In the genomic region with DNA sequence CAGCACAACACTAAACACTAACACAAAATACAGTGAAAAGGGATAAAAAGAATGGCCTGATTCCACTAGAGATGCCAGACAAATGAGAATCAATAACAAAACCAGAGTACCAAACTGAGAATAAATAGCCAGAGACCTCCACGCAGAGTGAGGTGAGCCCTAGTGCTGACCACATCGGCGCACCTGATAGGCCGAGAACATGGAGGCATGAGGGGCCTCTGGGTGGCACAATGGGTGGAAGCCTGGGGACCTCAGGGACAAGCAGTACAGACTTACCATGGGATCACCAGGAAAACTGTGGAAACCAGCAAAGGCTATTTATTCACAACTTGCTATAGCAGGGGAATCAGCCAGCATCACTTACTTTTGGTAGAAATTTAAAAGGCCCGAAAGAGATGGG, we compare ENCODE assay signal across 12 cellular contexts. TPM values are rescaled to one million over a fixed set of nuclear protein-coding genes. Genes with fewer than 3 reads are reported as not detected.
DNase-seq lines count a peak whose midpoint lies in the region; ATAC-seq and TF ChIP-seq lines count a peak whose summit lies in the region.
"Had no signal": no experiment of that assay in that cellular context is flagged by ENCODE, and none has a peak within 500 bp of the region (broad histone marks: within the 10 kb centered on the region; RNA-seq: fewer than 3 reads in every experiment).

No MANE protein-coding gene starts in this region.

- intact Hi-C loops in Caco-2 (cut with micrococcal nuclease; ENCODE audit: unreplicated experiment), result no loop called here
- intact Hi-C loops in activated T-helper 2 cell treated with anti-CD3 and anti-CD28 coated beads, Interferon-gamma antibody, Interleukin-2, Interleukin-4, amounts not matched to agents 10 μg/mL and 5 μg/mL and 100 μg/mL, durations not matched to agents 14 hours and 24 hours and 36 hours (cut with micrococcal nuclease), result loop anchor here (5.0 kb wide), 2 partner anchors 271 to 499 kb away; partner anchors contain the start of genes HNRNPF and ZNF33B
- intact Hi-C loops in naive thymus-derived CD4-positive, alpha-beta T cell (cut with micrococcal nuclease), result loop anchor here in 1 of 2 donors (5.0 to 10.0 kb wide), 4 partner anchors 156 to 582 kb away; partner anchors contain the start of genes ZNF32 and ZNF33B
- intact Hi-C loops in left cardiac atrium (cut with DNase I), result no loop called here
- intact Hi-C loops in heart right ventricle (cut with DNase I), result no loop called here

- H3K9me3 ChIP-seq in Caco-2 (no peaks in the 10 kb centered on the region), heart right ventricle (no peaks in the 10 kb centered on the region)
- no peaks in the 10 kb centered on the region for H3K9me3 ChIP-seq in naive thymus-derived CD4-positive, alpha-beta T cell (ENCODE audit: control insufficient read depth in 2 of 3, low read length in 3 of 3)
- H3K9me3 ChIP-seq: esophagus muscularis mucosa, SJSA1 had no signal

- H3K36me3 Mint-ChIP-seq in Caco-2 (ENCODE audit: insufficient read depth, unreplicated experiment), result no peaks in the 10 kb centered on the region
- H3K36me3 Mint-ChIP-seq in activated T-helper 2 cell treated with anti-CD3 and anti-CD28 coated beads, Interferon-gamma antibody, Interleukin-2, Interleukin-4, amounts not matched to agents 10 μg/mL and 5 μg/mL and 100 μg/mL, durations not matched to agents 14 hours and 24 hours and 36 hours (ENCODE audit: low read depth), result peaks cover 25% of the 10 kb centered on the region
- peaks cover 0 to 22% (median 4%) of the 10 kb centered on the region in 5 donors for H3K36me3 Mint-ChIP-seq in naive thymus-derived CD4-positive, alpha-beta T cell

- H3K27me3 Mint-ChIP-seq in Caco-2 (ENCODE audit: insufficient read depth, unreplicated experiment), result peaks cover 7% of the 10 kb centered on the region
- no peaks in the 10 kb centered on the region for H3K27me3 Mint-ChIP-seq in activated T-helper 2 cell treated with anti-CD3 and anti-CD28 coated beads, Interferon-gamma antibody, Interleukin-2, Interleukin-4, amounts not matched to agents 10 μg/mL and 5 μg/mL and 100 μg/mL, durations not matched to agents 14 hours and 24 hours and 36 hours (ENCODE audit: low read depth)
- peaks cover 0 to 2% (median 0%) of the 10 kb centered on the region in 5 donors for H3K27me3 Mint-ChIP-seq in naive thymus-derived CD4-positive, alpha-beta T cell

- no peak overlapping the region for H3K27ac ChIP-seq in ACC112 (ENCODE audit: low read depth, low read length)
- H3K27ac ChIP-seq in naive thymus-derived CD4-positive, alpha-beta T cell (ENCODE audit: low read depth, low read length), result no peak overlapping the region
- no peak overlapping the region for H3K27ac ChIP-seq in heart right ventricle
- H3K27ac ChIP-seq: SJSA1 had no signal

- H3K27me3 ChIP-seq in ACC112 (ENCODE audit: insufficient read depth, low read length), result no peaks in the 10 kb centered on the region
- H3K27me3 ChIP-seq in Caco-2 (replicated peaks; ENCODE audit: control insufficient read depth, insufficient read depth, low read length), result peaks cover 2% of the 10 kb centered on the region
- H3K27me3 ChIP-seq in naive thymus-derived CD4-positive, alpha-beta T cell (ENCODE audit: control insufficient read depth in 2 of 2, insufficient read depth in 2 of 2, low read length in 2 of 2), result no peaks in the 10 kb centered on the region
- no peaks in the 10 kb centered on the region for H3K27me3 ChIP-seq in heart right ventricle
- H3K27me3 ChIP-seq: esophagus muscularis mucosa had no signal

- no peak for DNase-seq in Caco-2
- DNase-seq in activated T-helper 2 cell treated with anti-CD3 and anti-CD28 coated beads, Interferon-gamma antibody, Interleukin-2, Interleukin-4, amounts not matched to agents 10 μg/mL and 5 μg/mL and 100 μg/mL, durations not matched to agents 14 hours and 24 hours and 36 hours (ENCODE audit: low spot score), result no peak
- no peak for DNase-seq in naive thymus-derived CD4-positive, alpha-beta T cell
- no peak for DNase-seq in occipital lobe (lab: John Stamatoyannopoulos, UW)
- DNase-seq in left cardiac atrium, result no peak
- DNase-seq in heart right ventricle, result no peak
- DNase-seq: C1 segment of cervical spinal cord, WERI-Rb-1 had no signal

- CTCF ChIA-PET in Caco-2 (lab: Charles Lee), result no interaction called here
- CTCF ChIA-PET in naive thymus-derived CD4-positive, alpha-beta T cell (lab: Charles Lee), result no interaction called here

- peak overlapping the region; percentile 8 for H3K4me3 Mint-ChIP-seq in Caco-2 (ENCODE audit: unreplicated experiment)
- peak overlapping the region; percentile 96 for H3K4me3 Mint-ChIP-seq in activated T-helper 2 cell treated with anti-CD3 and anti-CD28 coated beads, Interferon-gamma antibody, Interleukin-2, Interleukin-4, amounts not matched to agents 10 μg/mL and 5 μg/mL and 100 μg/mL, durations not matched to agents 14 hours and 24 hours and 36 hours (ENCODE audit: low read depth)
- peak overlapping the region; percentile 45 to 98 (median 92) for H3K4me3 Mint-ChIP-seq in naive thymus-derived CD4-positive, alpha-beta T cell

- no peak for ATAC-seq in naive thymus-derived CD4-positive, alpha-beta T cell
- ATAC-seq in left cardiac atrium (no peak), HG03520 (IDR thresholded peaks at IDR 0.05; ENCODE audit: unreplicated experiment) (no peak), heart right ventricle (no peak)

- H3K27ac Mint-ChIP-seq in Caco-2 (ENCODE audit: unreplicated experiment), result no peak overlapping the region
- peak overlapping the region; percentile 30 for H3K27ac Mint-ChIP-seq in activated T-helper 2 cell treated with anti-CD3 and anti-CD28 coated beads, Interferon-gamma antibody, Interleukin-2, Interleukin-4, amounts not matched to agents 10 μg/mL and 5 μg/mL and 100 μg/mL, durations not matched to agents 14 hours and 24 hours and 36 hours
- peak overlapping the region; percentile 24 to 100 (median 67) for H3K27ac Mint-ChIP-seq in naive thymus-derived CD4-positive, alpha-beta T cell

- no TSS peak for BruUV-seq in Caco-2 (replicated peaks; lab: Mats Ljungman, UMichigan)

- H2AFZ ChIP-seq in ACC112 (ENCODE audit: low read length, unreplicated experiment), result no peak overlapping the region

- peaks cover 48% of the 10 kb centered on the region for H3K79me2 ChIP-seq in ACC112 (ENCODE audit: control insufficient read depth, insufficient read depth, low read length, unreplicated experiment)

- 97 to 99% methylated on average over 5 of the region's 5 CpGs for WGBS in heart right ventricle, 2 donors

- peak overlapping the region; percentile 99 for H3K4me3 ChIP-seq in ACC112 (ENCODE audit: low read depth, low read length)
- no peak overlapping the region for H3K4me3 ChIP-seq in Caco-2 (ENCODE audit: low read depth, low read length)
- H3K4me3 ChIP-seq in naive thymus-derived CD4-positive, alpha-beta T cell (ENCODE audit: low read length), result no peak overlapping the region
- H3K4me3 ChIP-seq in heart right ventricle, result peak overlapping the region in 1 of 10 donors; percentile 85

- TF ChIP-seq CTCF in Caco-2 (IDR thresholded peaks at IDR 0.05; ENCODE audit: insufficient read depth in 1 of 2, low read depth in 1 of 2, low read length in 1 of 2, severe bottlenecking in 1 of 2, unreplicated experiment in 1 of 2) (no peak), heart right ventricle (IDR thresholded peaks at IDR 0.05) (no peak)

- POLR2A ChIA-PET in Caco-2 (lab: Charles Lee), result no interaction called here
- POLR2A ChIA-PET in naive thymus-derived CD4-positive, alpha-beta T cell (lab: Charles Lee), result interaction anchor here (0.7 kb wide), 1 partner anchor 225 kb away, joined by 3 read pairs; no protein-coding TSS in a partner anchor

- H3K36me3 ChIP-seq in ACC112 (ENCODE audit: insufficient read depth, low read length) (no peaks in the 10 kb centered on the region), Caco-2 (ENCODE audit: control insufficient read depth, insufficient read depth, low read length) (no peaks in the 10 kb centered on the region), heart right ventricle (no peaks in the 10 kb centered on the region)
- H3K36me3 ChIP-seq in naive thymus-derived CD4-positive, alpha-beta T cell (ENCODE audit: control insufficient read depth in 2 of 3, insufficient read depth in 3 of 3, low read length in 3 of 3), result peaks cover 0 to 3% (median 0%) of the 10 kb centered on the region in 3 experiments
- H3K36me3 ChIP-seq: esophagus muscularis mucosa, WERI-Rb-1 had no signal

- H3K9me3 Mint-ChIP-seq in Caco-2 (ENCODE audit: unreplicated experiment), result no peaks in the 10 kb centered on the region
- H3K9me3 Mint-ChIP-seq in activated T-helper 2 cell treated with anti-CD3 and anti-CD28 coated beads, Interferon-gamma antibody, Interleukin-2, Interleukin-4, amounts not matched to agents 10 μg/mL and 5 μg/mL and 100 μg/mL, durations not matched to agents 14 hours and 24 hours and 36 hours, result no peaks in the 10 kb centered on the region
- no peaks in the 10 kb centered on the region for H3K9me3 Mint-ChIP-seq in naive thymus-derived CD4-positive, alpha-beta T cell

- H3K4me1 Mint-ChIP-seq in Caco-2 (ENCODE audit: low read depth, unreplicated experiment), result peaks cover 12% of the 10 kb centered on the region
- H3K4me1 Mint-ChIP-seq in activated T-helper 2 cell treated with anti-CD3 and anti-CD28 coated beads, Interferon-gamma antibody, Interleukin-2, Interleukin-4, amounts not matched to agents 10 μg/mL and 5 μg/mL and 100 μg/mL, durations not matched to agents 14 hours and 24 hours and 36 hours (ENCODE audit: low read depth), result peaks cover 51% of the 10 kb centered on the region
- H3K4me1 Mint-ChIP-seq in naive thymus-derived CD4-positive, alpha-beta T cell, result peaks cover 30 to 72% (median 42%) of the 10 kb centered on the region in 7 donors

- H3K4me1 ChIP-seq in ACC112 (ENCODE audit: control insufficient read depth, insufficient read depth, low read length, unreplicated experiment) (peaks cover 18% of the 10 kb centered on the region), Caco-2 (peaks cover 6% of the 10 kb centered on the region; the same call in 1 of the 2 replicates), heart right ventricle (peaks cover 3 to 49% (median 19%) of the 10 kb centered on the region in 9 donors)
- H3K4me1 ChIP-seq in naive thymus-derived CD4-positive, alpha-beta T cell (ENCODE audit: control insufficient read depth in 2 of 2, insufficient read depth in 2 of 2, low read length in 2 of 2), result peaks cover 16 to 20% of the 10 kb centered on the region in 2 donors

RNA-seq across cellular contexts. Expression of gene CSGALNACT2, which starts 1.8 kb away (rescaled TPM):
- 5.0 and 6.4 TPM in 2 replicates for total RNA-seq in Caco-2 (2022)
- total RNA-seq in activated T-helper 2 cell treated with anti-CD3 and anti-CD28 coated beads, Interferon-gamma antibody, Interleukin-2, Interleukin-4, amounts not matched to agents 10 μg/mL and 5 μg/mL and 100 μg/mL, durations not matched to agents 14 hours and 24 hours and 36 hours, result 25.2 and 25.6 TPM in 2 replicates
- total RNA-seq in naive thymus-derived CD4-positive, alpha-beta T cell, result 10 to 100 TPM; 47.3 to 57.5 (median 52.3) TPM
- 10 to 100 TPM; 19.0 to 23.0 TPM for polyA plus RNA-seq in naive thymus-derived CD4-positive, alpha-beta T cell
- total RNA-seq in occipital lobe, result 68.3 TPM
- total RNA-seq in left cardiac atrium, result 10 to 100 TPM; 12.0 to 17.0 TPM
- total RNA-seq in heart right ventricle, result 10 to 100 TPM in 3 of 10 donors, 1 to 10 TPM in 7; 7.0 to 12.9 (median 9.8) TPM
- 1 to 10 TPM; 4.6 to 7.1 TPM for polyA plus RNA-seq in heart right ventricle

RNA-seq across cellular contexts. Expression of gene RET, which starts 59.6 kb away (rescaled TPM):
- total RNA-seq in Caco-2 (2022) (not detected in 2 replicates), occipital lobe (0.94 TPM), left cardiac atrium (1 to 10 TPM in 1 of 2 donors, under 1 TPM in 1; 0.84 to 6.1 TPM), heart right ventricle (1 to 10 TPM in 8 of 10 donors, under 1 TPM in 2; 0.67 to 2.6 (median 1.2) TPM)
- 0.21 and 0.59 TPM in 2 replicates for total RNA-seq in activated T-helper 2 cell treated with anti-CD3 and anti-CD28 coated beads, Interferon-gamma antibody, Interleukin-2, Interleukin-4, amounts not matched to agents 10 μg/mL and 5 μg/mL and 100 μg/mL, durations not matched to agents 14 hours and 24 hours and 36 hours
- total RNA-seq in naive thymus-derived CD4-positive, alpha-beta T cell, result under 1 TPM in 3 of 5 experiments, not detected in 2; 0.13 to 0.44 (median 0.20) TPM
- not detected for polyA plus RNA-seq in naive thymus-derived CD4-positive, alpha-beta T cell
- polyA plus RNA-seq in heart right ventricle, result 1 to 10 TPM in 1 of 2 donors, under 1 TPM in 1; 0.38 to 2.3 TPM
- total RNA-seq: SJSA1 had no signal

Comparison
In these comparisons a context has a peak if more than half of its experiments do, and no peak if none do; other contexts are left out.
1. H3K4me3 Mint-ChIP-seq: peak in every context shown above with its lines; median percentile 96 in activated T-helper 2 cell treated with anti-CD3 and anti-CD28 coated beads, Interferon-gamma antibody, Interleukin-2, Interleukin-4, amounts not matched to agents 10 μg/mL and 5 μg/mL and 100 μg/mL, durations not matched to agents 14 hours and 24 hours and 36 hours; 92 in naive thymus-derived CD4-positive, alpha-beta T cell; 8 in Caco-2.